In genomic region chr9:91089405-91090131, GRCh38 we compare ENCODE assay signal across 8 cellular contexts.
DNase-seq lines count a peak whose midpoint lies in the region; ATAC-seq and TF ChIP-seq lines count a peak whose summit lies in the region.

No MANE protein-coding gene starts in this region.

- H3K4me2 ChIP-seq in OCI-LY7 (ENCODE audit: low read length): no peak overlapping the region

- CTCF ChIA-PET in OCI-LY7 (lab: Charles Lee; ENCODE audit: unreplicated experiment): interaction anchor here (2.6 kb wide), 1 partner anchor 336 kb away, joined by 10 read pairs; no protein-coding TSS in a partner anchor

- DNase-seq in activated naive CD4-positive, alpha-beta T cell treated with anti-CD3 and anti-CD28 coated beads, Interleukin-2, amount 50 U/mL, for 72 hours (ENCODE audit: low spot score in 2 of 2): no peak
- no peak for DNase-seq in activated naive CD4-positive, alpha-beta T cell (lab: John Stamatoyannopoulos, UW)
- DNase-seq in OCI-LY7 (ENCODE audit: low spot score): peak; percentile 61
- DNase-seq in endodermal cell: peak; percentile 58
- DNase-seq in NOMO-1 treated with DMSO at 0.1 percent for 48 hours (lab: John Stamatoyannopoulos, UW; ENCODE audit: unreplicated experiment): no peak

- peak; percentile 75 for TF ChIP-seq CTCF in OCI-LY7 (conservative IDR thresholded peaks at IDR 0.05; ENCODE audit: low read length)
- peak; percentile 63 for TF ChIP-seq CTCF in endodermal cell (conservative IDR thresholded peaks at IDR 0.05)
- TF ChIP-seq CTCF in nephron (IDR thresholded peaks at IDR 0.05; ENCODE audit: unreplicated experiment in 3 of 3): peak in 2 of 3 experiments; percentile 35 to 45

- H3K27me3 ChIP-seq in endodermal cell (ENCODE audit: control insufficient read depth, insufficient read depth, low read length, poor library complexity, severe bottlenecking): no peaks in the 10 kb centered on the region

- no peak overlapping the region for H3K27ac Mint-ChIP-seq in activated naive CD4-positive, alpha-beta T cell treated with anti-CD3 and anti-CD28 coated beads, Interleukin-2, amount 50 U/mL, for 72 hours
- H3K27ac Mint-ChIP-seq in endodermal cell (no peak overlapping the region), nephron (peak overlapping the region in 1 of 3 experiments; percentile 14)

- H3K9me3 ChIP-seq in OCI-LY7 (ENCODE audit: low read length) (no peaks in the 10 kb centered on the region), endodermal cell (ENCODE audit: control insufficient read depth, low read length) (peaks cover 8% of the 10 kb centered on the region)

- ATAC-seq in activated naive CD4-positive, alpha-beta T cell treated with anti-CD3 and anti-CD28 coated beads, Interleukin-2, amount 50 U/mL, for 72 hours: peak; percentile 37
- no peak for ATAC-seq in GM19397 (IDR thresholded peaks at IDR 0.05; ENCODE audit: unreplicated experiment)
- ATAC-seq in GM18858 (IDR thresholded peaks at IDR 0.05; ENCODE audit: unreplicated experiment): no peak

- H3K9me2 ChIP-seq in OCI-LY7 (ENCODE audit: insufficient read depth, low read length): no peaks in the 10 kb centered on the region

- H3K36me3 ChIP-seq in OCI-LY7 (ENCODE audit: insufficient read depth, low read length): no peaks in the 10 kb centered on the region
- no peaks in the 10 kb centered on the region for H3K36me3 ChIP-seq in endodermal cell (ENCODE audit: control insufficient read depth, insufficient read depth, low read length)

- no peaks in the 10 kb centered on the region for H3K4me1 ChIP-seq in OCI-LY7 (ENCODE audit: insufficient read depth, low read length, poor library complexity, severe bottlenecking)
- no peaks in the 10 kb centered on the region for H3K4me1 ChIP-seq in endodermal cell (ENCODE audit: control insufficient read depth, insufficient read depth, low read length)

- peaks cover 20 to 26% of the 10 kb centered on the region in 2 donors for H3K9me3 Mint-ChIP-seq in activated naive CD4-positive, alpha-beta T cell treated with anti-CD3 and anti-CD28 coated beads, Interleukin-2, amount 50 U/mL, for 72 hours
- H3K9me3 Mint-ChIP-seq in endodermal cell (peaks cover 10% of the 10 kb centered on the region), nephron (peaks cover 10% of the 10 kb centered on the region)

- no peak overlapping the region for H3K4me3 Mint-ChIP-seq in endodermal cell
- H3K4me3 Mint-ChIP-seq in nephron: no peak overlapping the region

- H2AFZ ChIP-seq in OCI-LY7 (ENCODE audit: low read length): no peak overlapping the region

- H3K36me3 Mint-ChIP-seq in activated naive CD4-positive, alpha-beta T cell treated with anti-CD3 and anti-CD28 coated beads, Interleukin-2, amount 50 U/mL, for 72 hours: peaks cover 26 to 42% of the 10 kb centered on the region in 2 donors
- H3K36me3 Mint-ChIP-seq in endodermal cell (ENCODE audit: low read depth) (no peaks in the 10 kb centered on the region), nephron (ENCODE audit: low read depth) (peaks cover 6% of the 10 kb centered on the region)

- BruUV-seq in OCI-LY7 (replicated peaks; lab: Mats Ljungman, UMichigan): no TSS peak

- no peaks in the 10 kb centered on the region for H3K27me3 Mint-ChIP-seq in endodermal cell (ENCODE audit: insufficient read depth)
- H3K27me3 Mint-ChIP-seq in nephron (ENCODE audit: low read depth): peaks cover 3% of the 10 kb centered on the region

- no peaks in the 10 kb centered on the region for H3K79me2 ChIP-seq in OCI-LY7 (ENCODE audit: insufficient read depth, low read depth, low read length)

- POLR2A ChIA-PET in OCI-LY7 (lab: Charles Lee): interaction anchor here (0.6 kb wide), 1 partner anchor 11 kb away, joined by 3 read pairs; no protein-coding TSS in a partner anchor

- H3K9ac ChIP-seq in endodermal cell (ENCODE audit: extremely low read depth, low read length, poor library complexity, severe bottlenecking): no peak overlapping the region

- H3K4me1 Mint-ChIP-seq in endodermal cell (peaks cover 7% of the 10 kb centered on the region), nephron (peaks cover 5% of the 10 kb centered on the region)

- WGBS in endodermal cell (ENCODE audit: insufficient coverage in 1 of 2, insufficient read length in 1 of 2), 2 experiments: 48 to 60% methylated on average over 2 to 6 of the region's 6 CpGs

- H3K27ac ChIP-seq in OCI-LY7 (ENCODE audit: low read depth, low read length, poor library complexity, severe bottlenecking) (no peak overlapping the region), endodermal cell (ENCODE audit: low read depth, low read length) (no peak overlapping the region)

- no peak overlapping the region for H3K4me3 ChIP-seq in OCI-LY7 (ENCODE audit: low read depth, low read length, poor library complexity, severe bottlenecking)
- no peak overlapping the region for H3K4me3 ChIP-seq in endodermal cell (ENCODE audit: low read length)

- no peaks in the 10 kb centered on the region for H4K20me1 ChIP-seq in OCI-LY7 (ENCODE audit: insufficient read depth, low read length)

- intact Hi-C loops in OCI-LY7 (cut with micrococcal nuclease; ENCODE audit: unreplicated experiment): loop anchor here (2.0 to 10.0 kb wide), 2 partner anchors 175 to 337 kb away; no protein-coding TSS in a partner anchor

Comparison
In these comparisons a context has a peak if more than half of its experiments do, and no peak if none do; other contexts are left out.
1. ATAC-seq: peak in activated naive CD4-positive, alpha-beta T cell treated with anti-CD3 and anti-CD28 coated beads, Interleukin-2, amount 50 U/mL, for 72 hours (2 of 2); none in GM19397 (single experiment) and GM18858 (single experiment).
2. DNase-seq: peak in OCI-LY7 (single experiment) and endodermal cell (single experiment); none in activated naive CD4-positive, alpha-beta T cell treated with anti-CD3 and anti-CD28 coated beads, Interleukin-2, amount 50 U/mL, for 72 hours (0 of 2), activated naive CD4-positive, alpha-beta T cell (0 of 4) and NOMO-1 treated with DMSO at 0.1 percent for 48 hours (single experiment).
3. Peak in every context shown above with its lines, with median percentiles within 50 percentile points of each other: CTCF ChIP-seq.